In the genomic region with DNA sequence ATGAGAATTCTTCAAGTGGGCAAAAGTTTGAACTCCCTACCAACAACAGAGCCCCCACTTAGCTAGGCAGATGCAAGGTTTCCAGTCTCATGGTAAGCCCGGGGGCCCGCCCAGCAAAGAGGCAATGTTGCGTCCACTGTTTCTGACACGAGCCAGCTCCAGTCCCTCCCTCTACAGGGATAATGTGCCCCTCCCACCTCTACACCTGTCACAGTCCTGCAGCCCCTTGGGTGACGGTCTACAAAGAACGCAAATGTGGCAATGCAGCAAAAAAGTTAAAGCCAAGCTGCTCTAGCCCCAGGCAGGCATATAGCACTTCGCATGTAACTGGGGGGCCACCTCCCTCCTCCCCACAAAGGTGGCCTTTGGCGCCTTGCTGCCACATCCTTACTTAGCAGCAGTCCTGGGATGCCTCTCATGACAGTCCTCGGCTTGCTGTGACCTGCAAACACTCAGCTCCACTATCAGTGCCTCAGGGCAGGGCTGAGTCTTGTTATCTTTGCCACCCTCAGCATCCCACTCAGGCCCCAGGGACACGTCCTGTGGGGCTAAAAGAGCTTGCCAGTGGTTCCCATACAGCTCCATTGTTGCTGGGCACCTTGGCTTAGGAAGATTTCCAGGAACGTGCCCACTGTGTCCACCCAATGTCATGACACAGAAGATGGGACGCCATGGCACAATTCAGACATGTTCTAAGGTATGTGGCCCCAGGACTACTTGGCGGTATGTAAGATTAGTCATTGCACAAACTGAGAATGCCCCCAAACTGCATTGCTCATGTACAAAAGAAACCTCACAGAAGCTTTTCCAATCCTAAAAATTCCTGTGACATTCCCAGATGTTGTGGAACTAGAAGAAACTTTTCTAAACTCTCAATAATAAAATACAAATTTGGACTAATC, we compare ENCODE assay signal across 19 cellular contexts. TPM values are rescaled to one million over a fixed set of nuclear protein-coding genes. Genes with fewer than 3 reads are reported as not detected.
DNase-seq lines count a peak whose midpoint lies in the region; FAIRE-seq and TF ChIP-seq lines count a peak whose summit lies in the region.
"Had no signal": no experiment of that assay in that cellular context is flagged by ENCODE, and none has a peak within 500 bp of the region (broad histone marks: within the 10 kb centered on the region; RNA-seq: fewer than 3 reads in every experiment).

No MANE protein-coding gene starts in this region.

- POLR2A ChIA-PET in MCF 10A (lab: Yijun Ruan, JAX): interaction anchor here (0.8 to 1.1 kb wide), 2 partner anchors 15 to 17 kb away, joined by 3 read pairs; no protein-coding TSS in a partner anchor

- no peaks in the 10 kb centered on the region for H3K4me1 ChIP-seq in breast epithelium
- H3K4me1 ChIP-seq in mammary epithelial cell (ENCODE audit: insufficient read depth, low read length): peaks cover 17% of the 10 kb centered on the region
- H3K4me1 ChIP-seq in keratinocyte (ENCODE audit: control insufficient read depth, extremely low read depth, insufficient read depth, low read length): peaks cover 30% of the 10 kb centered on the region

- dilution Hi-C loops in mammary epithelial cell (cut with HindIII; ENCODE audit: low sequenced_read_pairs): loop anchor here (5.0 kb wide), 1 partner anchor 69 kb away; no protein-coding TSS in a partner anchor
- dilution Hi-C loops in keratinocyte (cut with MboI; ENCODE audit: extremely low pct_ligation_motif_present, low sequenced_read_pairs): no loop called here

- peaks cover 12% of the 10 kb centered on the region for H3K4me1 Mint-ChIP-seq in MCF 10A (ENCODE audit: insufficient read depth, unreplicated experiment)

- TF ChIP-seq POLR2A in breast epithelium (IDR thresholded peaks at IDR 0.05): no peak

- H4K20me1 ChIP-seq in mammary epithelial cell (ENCODE audit: insufficient read depth, low read length): no peaks in the 10 kb centered on the region
- no peaks in the 10 kb centered on the region for H4K20me1 ChIP-seq in keratinocyte (ENCODE audit: control insufficient read depth, extremely low read depth, insufficient read depth, low read length)

- H3K4me3 Mint-ChIP-seq in MCF 10A (ENCODE audit: unreplicated experiment): no peak overlapping the region
- H3K4me3 Mint-ChIP-seq: activated T-cell treated with anti-CD3 and anti-CD28 coated beads, Interleukin-2, amount 50 U/mL, for 72 hours; dendritic cell treated with granulocyte-macrophage colony-stimulating factor and Interleukin-4, amounts not matched to agents 40 ng/mL and 50 ng/mL, for 4 days; neural progenitor cell had no signal

- intact Hi-C loops in breast epithelium (cut with DNase I; ENCODE audit: low total_unique reads) (no loop called here), MCF 10A (cut with micrococcal nuclease) (no loop called here), mammary epithelial cell (cut with micrococcal nuclease) (no loop called here)

- H3K4me3 ChIP-seq in breast epithelium (no peak overlapping the region), mammary epithelial cell (replicated peaks in 1 of 3; ENCODE audit: insufficient read depth in 1 of 3, low read depth in 2 of 3, low read length in 3 of 3) (no peak overlapping the region), keratinocyte (ENCODE audit: control insufficient read depth in 2 of 3, extremely low read depth in 1 of 3, insufficient read depth in 2 of 3, low read depth in 1 of 3, low read length in 3 of 3) (peak overlapping the region in 2 of 3 experiments; percentile 4 to 10)
- H3K4me3 ChIP-seq: mucosa of descending colon, neural progenitor cell had no signal

- CTCF ChIA-PET in MCF 10A (lab: Yijun Ruan, JAX) (interaction anchor here (0.6 to 1.6 kb wide), 5 partner anchors 10 to 813 kb away, joined by 3 to 4 read pairs (median 3); no protein-coding TSS in a partner anchor), mammary epithelial cell (lab: Charles Lee; ENCODE audit: low non-redundant PET) (interaction anchor here (0.6 kb wide), 1 partner anchor 242 kb away, joined by 5 read pairs; no protein-coding TSS in a partner anchor)

- FAIRE-seq in keratinocyte (lab: Jason Lieb, UNC): peak; percentile 79

- H3K9me3 Mint-ChIP-seq in MCF 10A (ENCODE audit: unreplicated experiment): no peaks in the 10 kb centered on the region
- H3K9me3 Mint-ChIP-seq: activated naive CD4-positive, alpha-beta T cell treated with anti-CD3 and anti-CD28 coated beads, Interleukin-2, amount 50 U/mL, for 72 hours; dendritic cell treated with granulocyte-macrophage colony-stimulating factor and Interleukin-4, amounts not matched to agents 40 ng/mL and 50 ng/mL, for 4 days; neural progenitor cell had no signal

- H3K9me1 ChIP-seq in keratinocyte (ENCODE audit: control insufficient read depth, extremely low read depth, insufficient read depth, low read length): peaks cover 6% of the 10 kb centered on the region

- H3K79me2 ChIP-seq in mammary epithelial cell (ENCODE audit: insufficient read depth, low read length): peaks cover 62% of the 10 kb centered on the region
- peaks cover 79% of the 10 kb centered on the region for H3K79me2 ChIP-seq in keratinocyte (ENCODE audit: control insufficient read depth, insufficient read depth, low read length)

- TF ChIP-seq CTCF in breast epithelium (IDR thresholded peaks at IDR 0.05) (no peak), MCF 10A (IDR thresholded peaks at IDR 0.05; ENCODE audit: unreplicated experiment) (no peak), mammary epithelial cell (conservative IDR thresholded peaks at IDR 0.05 in 1 of 2, IDR thresholded peaks at IDR 0.05 in 1 of 2; ENCODE audit: extremely low read depth in 1 of 2, insufficient read depth in 1 of 2, low read depth in 1 of 2, low read length in 2 of 2) (no peak), keratinocyte (optimal IDR thresholded peaks at IDR 0.05 in 1 of 3, IDR thresholded peaks at IDR 0.05 in 1 of 3, conservative IDR thresholded peaks at IDR 0.05 in 1 of 3; ENCODE audit: extremely low read depth in 1 of 3, insufficient read depth in 2 of 3, low read length in 3 of 3) (no peak)

- H3K36me3 Mint-ChIP-seq in MCF 10A (ENCODE audit: insufficient read depth, unreplicated experiment): peaks cover 6% of the 10 kb centered on the region
- H3K36me3 Mint-ChIP-seq: activated naive CD4-positive, alpha-beta T cell treated with anti-CD3 and anti-CD28 coated beads, Interleukin-2, amount 50 U/mL, for 72 hours; neural progenitor cell had no signal

- H3K9me3 ChIP-seq in breast epithelium: no peaks in the 10 kb centered on the region
- no peaks in the 10 kb centered on the region for H3K9me3 ChIP-seq in mammary epithelial cell (replicated peaks; ENCODE audit: insufficient read depth, low read length)
- no peaks in the 10 kb centered on the region for H3K9me3 ChIP-seq in keratinocyte (ENCODE audit: control insufficient read depth, low read depth, low read length)
- H3K9me3 ChIP-seq: mucosa of descending colon had no signal

- in situ Hi-C loops in mammary epithelial cell (cut with MboI; ENCODE audit: low sequenced_read_pairs in 2 of 2): no loop called here

- peak overlapping the region; percentile 0 for H3K4me2 ChIP-seq in mammary epithelial cell (ENCODE audit: insufficient read depth, low read depth, low read length)
- peak overlapping the region; percentile 63 for H3K4me2 ChIP-seq in keratinocyte (ENCODE audit: control insufficient read depth, extremely low read depth, insufficient read depth, low read depth, low read length)
- H3K4me2 ChIP-seq: neural progenitor cell had no signal

- no peak overlapping the region for H3K27ac Mint-ChIP-seq in MCF 10A (ENCODE audit: low read depth, unreplicated experiment)
- H3K27ac Mint-ChIP-seq: dendritic cell treated with granulocyte-macrophage colony-stimulating factor and Interleukin-4, amounts not matched to agents 40 ng/mL and 50 ng/mL, for 4 days; neural progenitor cell had no signal

- BruUV-seq in MCF 10A (replicated peaks; lab: Mats Ljungman, UMichigan): no TSS peak
- BruUV-seq in mammary epithelial cell (replicated peaks; lab: Mats Ljungman, UMichigan): no TSS peak

- H2AFZ ChIP-seq in mammary epithelial cell (ENCODE audit: low read depth, low read length) (no peak overlapping the region), keratinocyte (ENCODE audit: control insufficient read depth, low read length) (no peak overlapping the region)
- H2AFZ ChIP-seq: neural progenitor cell had no signal

- H3K27me3 ChIP-seq in breast epithelium: no peaks in the 10 kb centered on the region
- no peaks in the 10 kb centered on the region for H3K27me3 ChIP-seq in mammary epithelial cell (ENCODE audit: insufficient read depth, low read length)
- no peaks in the 10 kb centered on the region for H3K27me3 ChIP-seq in keratinocyte (ENCODE audit: control insufficient read depth, extremely low read depth, insufficient read depth, low read length)
- H3K27me3 ChIP-seq: neural progenitor cell had no signal

- DNase-seq in breast epithelium (ENCODE audit: low spot score in 2 of 2) (no peak), MCF 10A (ENCODE audit: unreplicated experiment) (no peak), mammary epithelial cell (peak; percentile 41), keratinocyte (ENCODE audit: low read depth, low spot score) (peak; percentile 64), substantia nigra (lab: John Stamatoyannopoulos, UW) (no peak), SKM-1 (lab: John Stamatoyannopoulos, UW; ENCODE audit: unreplicated experiment) (no peak), GM03348 (ENCODE audit: low spot score) (no peak), RKO (ENCODE audit: low spot score) (no peak)
- DNase-seq: activated CD4-positive, alpha-beta T cell treated with anti-CD3 and anti-CD28 coated beads for 1 hour; activated T-cell treated with anti-CD3 and anti-CD28 coated beads, Interleukin-2, amount 50 U/mL, for 72 hours; foreskin melanocyte; HCEC 1CT; mucosa of descending colon; NCI-H524 treated with DMSO at 0.1 percent for 48 hours; RPMI8226; SW 1271 had no signal

- H3K9ac ChIP-seq in mammary epithelial cell (ENCODE audit: insufficient read depth, low read length) (no peak overlapping the region), keratinocyte (ENCODE audit: control insufficient read depth, extremely low read depth, insufficient read depth, low read length) (no peak overlapping the region)
- H3K9ac ChIP-seq: neural progenitor cell had no signal

- H3K27ac ChIP-seq in breast epithelium: peak overlapping the region; percentile 23 to 68
- H3K27ac ChIP-seq in mammary epithelial cell (ENCODE audit: insufficient read depth, low read depth, low read length): no peak overlapping the region
- peak overlapping the region; percentile 53 for H3K27ac ChIP-seq in keratinocyte (ENCODE audit: control insufficient read depth, insufficient read depth, low read length)
- peak overlapping the region; percentile 14 for H3K27ac ChIP-seq in substantia nigra (ENCODE audit: low read depth, low read length, poor library complexity, severe bottlenecking)
- H3K27ac ChIP-seq: neural progenitor cell had no signal

- H3K36me3 ChIP-seq in breast epithelium (no peaks in the 10 kb centered on the region), mammary epithelial cell (ENCODE audit: insufficient read depth, low read length) (no peaks in the 10 kb centered on the region), keratinocyte (ENCODE audit: control insufficient read depth in 2 of 2, extremely low read depth in 1 of 2, insufficient read depth in 2 of 2, low read length in 2 of 2) (peaks cover 0 to 5% of the 10 kb centered on the region in 2 experiments)
- H3K36me3 ChIP-seq: neural progenitor cell had no signal

- no peaks in the 10 kb centered on the region for H3K27me3 Mint-ChIP-seq in MCF 10A (ENCODE audit: insufficient read depth, unreplicated experiment)

- 57% methylated on average over 9 of the region's 13 CpGs for WGBS in mammary epithelial cell (ENCODE audit: low coverage, missing lambda C conversion rate)

RNA-seq across cellular contexts. Expression of a gene that starts 16.4 kb away (rescaled TPM):
- total RNA-seq in breast epithelium: 100 to 1,000 TPM in 1 of 3 donors, 10 to 100 TPM in 2; 85.5 to 155 (median 92.2) TPM
- total RNA-seq in MCF 10A (2022): 77.0 and 94.1 TPM in 2 replicates
- 10 to 100 TPM; 65.2 to 77.6 TPM for total RNA-seq in mammary epithelial cell
- 52.9 TPM for polyA plus RNA-seq in mammary epithelial cell
- 122 TPM for polyA minus RNA-seq in mammary epithelial cell
- polyA plus RNA-seq in keratinocyte: 66.2 to 128 TPM (median 110 TPM) in 3 replicates
- polyA plus RNA-seq in keratinocyte (2011; ENCODE audit: low read depth): 42.7 TPM
- 66.1 and 85.6 TPM in 2 replicates for polyA plus RNA-seq in keratinocyte (2011; cell fraction: cytosol; rRNA removed)
- 150 and 155 TPM in 2 replicates for polyA plus RNA-seq in keratinocyte (2011; cell fraction: nucleus; rRNA removed)
- 52.6 and 125 TPM in 2 replicates for polyA plus RNA-seq in keratinocyte (2012; ENCODE audit: low replicate concordance)
- 106 to 225 TPM (median 165 TPM) in 3 replicates for polyA minus RNA-seq in keratinocyte
- polyA minus RNA-seq in keratinocyte (2011; cell fraction: cytosol; rRNA and poly(A)+ RNA removed): 85.4 TPM
- 209 and 348 TPM in 2 replicates for polyA minus RNA-seq in keratinocyte (2011; cell fraction: nucleus; rRNA and poly(A)+ RNA removed)

Comparison
In these comparisons a context has a peak if more than half of its experiments do, and no peak if none do; other contexts are left out.
1. DNase-seq: peak in mammary epithelial cell (single experiment) and keratinocyte (single experiment); none in breast epithelium (0 of 2), MCF 10A (single experiment), substantia nigra (0 of 49), SKM-1 (single experiment), GM03348 (single experiment) and RKO (single experiment).
2. H3K4me3 ChIP-seq: peak in keratinocyte (2 of 3); none in breast epithelium (0 of 3) and mammary epithelial cell (0 of 3).